In genomic region chr12:72063073-72063472, GRCh38 we compare ENCODE assay signal across 11 cellular contexts.
"Had no signal": no experiment of that assay in that cellular context is flagged by ENCODE, and none has a peak within 500 bp of the region (broad histone marks: within the 10 kb centered on the region; RNA-seq: fewer than 3 reads in every experiment).

No MANE protein-coding gene starts in this region.

- H3K36me3 Mint-ChIP-seq: IgD-negative memory B cell had no signal

- H3K9me3 ChIP-seq: HAP-1 had no signal

- H3K36me3 ChIP-seq: HAP-1 had no signal

- H3K4me3 ChIP-seq: GM23248, HAP-1 had no signal

- H3K4me1 ChIP-seq: HAP-1 had no signal

- FAIRE-seq: H54, HepG2 had no signal

- H3K9me3 Mint-ChIP-seq: HFFc6 had no signal

- ATAC-seq: HCT116, HepG2 had no signal

- H3K27ac ChIP-seq: GM23248, HL-60, KMS-11 had no signal

- H3K9ac ChIP-seq: GM23248, KMS-11 had no signal

- H3K4me3 Mint-ChIP-seq: HFFc6, IgD-negative memory B cell had no signal

- H3K27ac Mint-ChIP-seq: HFFc6, IgD-negative memory B cell had no signal

- DNase-seq: GM23248, GOT3, HFFc6, KBM-7 had no signal
